ENCODE assay signal across 23 cellular contexts in genomic region chr19:39563408-39563807, GRCh38. TPM values are rescaled to one million over a fixed set of nuclear protein-coding genes. Genes with fewer than 3 reads are reported as not detected.
DNase-seq lines count a peak whose midpoint lies in the region; ATAC-seq, FAIRE-seq and TF ChIP-seq lines count a peak whose summit lies in the region.
"Had no signal": no experiment of that assay in that cellular context is flagged by ENCODE, and none has a peak within 500 bp of the region (broad histone marks: within the 10 kb centered on the region; RNA-seq: fewer than 3 reads in every experiment).

No MANE protein-coding gene starts in this region.

- in situ Hi-C loops in IMR-90 (cut with MboI; ENCODE audit: low sequenced_read_pairs): no loop called here

- H3K27me3 ChIP-seq in IMR-90 (ENCODE audit: control insufficient read depth, insufficient read depth, low read length) (peaks cover 1% of the 10 kb centered on the region), astrocyte (ENCODE audit: insufficient read depth, low read length) (no peaks in the 10 kb centered on the region), hepatocyte (peaks cover 21% of the 10 kb centered on the region), suprapubic skin (peaks cover 10% of the 10 kb centered on the region)
- H3K27me3 ChIP-seq: pancreas, Peyer's patch had no signal

- TF ChIP-seq CTCF in IMR-90 (conservative IDR thresholded peaks at IDR 0.05; ENCODE audit: low read depth, low read length) (no peak), astrocyte (IDR thresholded peaks at IDR 0.05; ENCODE audit: insufficient read depth, low read depth, low read length) (no peak), hepatocyte (IDR thresholded peaks at IDR 0.05; ENCODE audit: poor library complexity) (no peak), suprapubic skin (IDR thresholded peaks at IDR 0.05) (no peak)

- H3K14ac ChIP-seq in IMR-90 (replicated peaks; ENCODE audit: low read depth, low read length): no peak overlapping the region

- H3K4me2 ChIP-seq in IMR-90 (ENCODE audit: low read depth, low read length): no peak overlapping the region
- peak overlapping the region; percentile 17 for H3K4me2 ChIP-seq in astrocyte (ENCODE audit: low read length)
- H3K4me2 ChIP-seq in hepatocyte: no peak overlapping the region

- BruUV-seq in IMR-90 (replicated peaks; lab: Mats Ljungman, UMichigan): no TSS peak

- no peak overlapping the region for H3K18ac ChIP-seq in IMR-90 (ENCODE audit: low read depth, low read length)

- H4K8ac ChIP-seq in IMR-90 (ENCODE audit: low read depth in 2 of 2, low read length in 2 of 2): no peak overlapping the region

- no peak overlapping the region for H3K23ac ChIP-seq in IMR-90 (ENCODE audit: low read depth, low read length)

- dilution Hi-C loops in IMR-90 (cut with HindIII; ENCODE audit: low sequenced_read_pairs, unreplicated experiment): no loop called here

- H3K9me3 Mint-ChIP-seq in astrocyte (ENCODE audit: unreplicated experiment): no peaks in the 10 kb centered on the region
- H3K9me3 Mint-ChIP-seq: activated B cell treated with CpG ODN at 0.5 μM for 24 hours, brain, T-cell had no signal

- H2AFZ ChIP-seq in IMR-90 (replicated peaks; ENCODE audit: low read length, poor library complexity): no peak overlapping the region
- H2AFZ ChIP-seq in astrocyte (ENCODE audit: low read depth, low read length): no peak overlapping the region
- H2AFZ ChIP-seq in hepatocyte: no peak overlapping the region

- intact Hi-C loops in IMR-90 (cut with micrococcal nuclease): no loop called here

- H2BK20ac ChIP-seq in IMR-90 (ENCODE audit: low read depth, low read length): no peak overlapping the region

- TF ChIP-seq POLR2A in IMR-90 (IDR thresholded peaks at IDR 0.05; ENCODE audit: low read depth, low read length) (no peak), suprapubic skin (IDR thresholded peaks at IDR 0.05) (no peak)

- H3K9me3 ChIP-seq in IMR-90 (ENCODE audit: control insufficient read depth, insufficient read depth, low read length) (no peaks in the 10 kb centered on the region), astrocyte (ENCODE audit: insufficient read depth, low read depth, low read length) (no peaks in the 10 kb centered on the region), hepatocyte (ENCODE audit: low read depth) (no peaks in the 10 kb centered on the region), suprapubic skin (no peaks in the 10 kb centered on the region)
- H3K9me3 ChIP-seq: gastrocnemius medialis, pancreas, Peyer's patch, spleen, stomach had no signal

- H4K20me1 ChIP-seq in IMR-90 (ENCODE audit: insufficient read depth, low read length) (no peaks in the 10 kb centered on the region), astrocyte (ENCODE audit: insufficient read depth, low read length) (no peaks in the 10 kb centered on the region), hepatocyte (ENCODE audit: insufficient read depth, poor library complexity, severe bottlenecking) (no peaks in the 10 kb centered on the region)

- no peak for TF ChIP-seq RAD21 in IMR-90 (IDR thresholded peaks at IDR 0.05; ENCODE audit: low read length)

- 40% methylated on average over 2 of the region's 2 CpGs; no CpG with 5 or more reads in 1 of the 2 experiments for WGBS in IMR-90 (ENCODE audit: extremely low coverage in 2 of 2, insufficient read length in 1 of 2), 2 experiments
- 78% methylated on average over 2 of the region's 2 CpGs for WGBS in hepatocyte (ENCODE audit: low lambda C conversion rate, missing lambda C conversion rate)
- WGBS in suprapubic skin: 61% methylated on average over 2 of the region's 2 CpGs

- H3K56ac ChIP-seq in IMR-90 (ENCODE audit: extremely low read depth, insufficient read depth, low read length): no peak overlapping the region

- H3K4me1 ChIP-seq in IMR-90 (ENCODE audit: control insufficient read depth, insufficient read depth, low read length) (no peaks in the 10 kb centered on the region), astrocyte (ENCODE audit: insufficient read depth, low read length) (peaks cover 5% of the 10 kb centered on the region), hepatocyte (ENCODE audit: insufficient read depth) (no peaks in the 10 kb centered on the region), suprapubic skin (no peaks in the 10 kb centered on the region)
- H3K4me1 ChIP-seq: gastrocnemius medialis, pancreas, Peyer's patch had no signal

- no peak overlapping the region for H3K27ac Mint-ChIP-seq in astrocyte (ENCODE audit: unreplicated experiment)
- H3K27ac Mint-ChIP-seq: activated B cell treated with CpG ODN at 0.5 μM for 24 hours; activated CD8-positive, alpha-beta memory T cell treated with anti-CD3 and anti-CD28 coated beads, Interleukin-2, amount 10 ng/mL, durations not matched to agents 7 days and 5 days; brain; T-cell had no signal

- POLR2A ChIA-PET in IMR-90 (lab: Charles Lee; ENCODE audit: unreplicated experiment): no interaction called here

- H3K27ac ChIP-seq in IMR-90 (ENCODE audit: insufficient read depth, low read length) (no peak overlapping the region), astrocyte (ENCODE audit: low read depth, low read length) (no peak overlapping the region), hepatocyte (no peak overlapping the region), suprapubic skin (no peak overlapping the region)
- H3K27ac ChIP-seq: gastrocnemius medialis, pancreas, Peyer's patch, spleen, stomach had no signal

- no peak for ATAC-seq in IMR-90 (ENCODE audit: low read depth)
- ATAC-seq: activated CD8-positive, alpha-beta memory T cell treated with anti-CD3 and anti-CD28 coated beads, Interleukin-2, amount 10 ng/mL, durations not matched to agents 7 days and 5 days; GM12878; pancreas; T-cell had no signal

- H3K9me2 ChIP-seq in hepatocyte (replicated peaks; ENCODE audit: insufficient read depth): no peaks in the 10 kb centered on the region

- H3K36me3 Mint-ChIP-seq in astrocyte (ENCODE audit: low read depth, unreplicated experiment): no peaks in the 10 kb centered on the region
- H3K36me3 Mint-ChIP-seq: activated CD8-positive, alpha-beta memory T cell treated with anti-CD3 and anti-CD28 coated beads, Interleukin-2, amount 10 ng/mL, durations not matched to agents 7 days and 5 days; brain; T-cell had no signal

- no peak for TF ChIP-seq EP300 in suprapubic skin (IDR thresholded peaks at IDR 0.05)

- FAIRE-seq in astrocyte (lab: Jason Lieb, UNC): no peak
- FAIRE-seq: GM12878, keratinocyte, pancreas had no signal

- peaks cover 13% of the 10 kb centered on the region for H3K27me3 Mint-ChIP-seq in astrocyte (ENCODE audit: low read depth, unreplicated experiment)

- no peaks in the 10 kb centered on the region for H3K79me2 ChIP-seq in astrocyte (ENCODE audit: insufficient read depth, low read length)
- H3K79me2 ChIP-seq in hepatocyte: no peaks in the 10 kb centered on the region

- CTCF ChIA-PET in IMR-90 (lab: Yijun Ruan, JAX): no interaction called here

- H3K4ac ChIP-seq in IMR-90 (ENCODE audit: low read depth, low read length): no peak overlapping the region

- peaks cover 3% of the 10 kb centered on the region for H3K4me1 Mint-ChIP-seq in astrocyte (ENCODE audit: low read depth, unreplicated experiment)
- H3K4me1 Mint-ChIP-seq: brain had no signal

- no peak overlapping the region for H2BK5ac ChIP-seq in IMR-90 (ENCODE audit: low read depth, low read length, poor library complexity, severe bottlenecking)

- no peak overlapping the region for H3K4me3 Mint-ChIP-seq in astrocyte (ENCODE audit: unreplicated experiment)
- H3K4me3 Mint-ChIP-seq: activated B cell treated with CpG ODN at 0.5 μM for 24 hours; activated CD8-positive, alpha-beta memory T cell treated with anti-CD3 and anti-CD28 coated beads, Interleukin-2, amount 10 ng/mL, durations not matched to agents 7 days and 5 days; brain; T-cell had no signal

- H4K91ac ChIP-seq in IMR-90 (ENCODE audit: insufficient read depth, low read depth, low read length): no peak overlapping the region

- H3K9ac ChIP-seq in IMR-90 (ENCODE audit: low read depth, low read length) (no peak overlapping the region), astrocyte (ENCODE audit: low read length) (no peak overlapping the region)

- H3K36me3 ChIP-seq in IMR-90 (ENCODE audit: control insufficient read depth, insufficient read depth, low read length) (no peaks in the 10 kb centered on the region), astrocyte (ENCODE audit: insufficient read depth, low read length) (no peaks in the 10 kb centered on the region), hepatocyte (replicated peaks; ENCODE audit: insufficient read depth, low read depth) (no peaks in the 10 kb centered on the region), suprapubic skin (no peaks in the 10 kb centered on the region)
- H3K36me3 ChIP-seq: gastrocnemius medialis, pancreas, Peyer's patch, spleen, stomach had no signal

- no peak overlapping the region for H3K4me3 ChIP-seq in IMR-90 (ENCODE audit: insufficient read depth, low read depth, low read length)
- H3K4me3 ChIP-seq in astrocyte (ENCODE audit: insufficient read depth, low read depth, low read length): no peak overlapping the region
- no peak overlapping the region for H3K4me3 ChIP-seq in hepatocyte
- no peak overlapping the region for H3K4me3 ChIP-seq in suprapubic skin
- H3K4me3 ChIP-seq: gastrocnemius medialis, GM12878, pancreas, Peyer's patch, spleen, stomach had no signal

- no peaks in the 10 kb centered on the region for H3K9me1 ChIP-seq in IMR-90 (ENCODE audit: insufficient read depth, low read length)

- no peak overlapping the region for H2BK120ac ChIP-seq in IMR-90 (ENCODE audit: low read depth, low read length)

- H2BK15ac ChIP-seq in IMR-90 (ENCODE audit: low read depth, low read length): no peak overlapping the region

- H2AK9ac ChIP-seq in IMR-90 (replicated peaks; ENCODE audit: low read depth, low read length, poor library complexity): no peak overlapping the region

- no peaks in the 10 kb centered on the region for H3K79me1 ChIP-seq in IMR-90 (ENCODE audit: low read depth in 1 of 2, low read length in 2 of 2)

- no peak overlapping the region for H4K5ac ChIP-seq in IMR-90 (ENCODE audit: low read depth, low read length)

- DNase-seq in DMS53 (lab: John Stamatoyannopoulos, UW) (peak; percentile 94), IMR-90 (peak; percentile 18), astrocyte (ENCODE audit: low read depth) (peak; percentile 55), iris pigment epithelial cell (ENCODE audit: low read depth) (peak; percentile 50), hepatocyte (ENCODE audit: low spot score) (no peak), NCI-H446 (lab: John Stamatoyannopoulos, UW) (no peak), C1 segment of cervical spinal cord (lab: John Stamatoyannopoulos, UW) (no peak), suprapubic skin (ENCODE audit: low spot score in 2 of 2) (no peak)
- DNase-seq: activated B cell treated with CpG ODN at 0.5 μM for 24 hours; activated CD8-positive, alpha-beta memory T cell treated with anti-CD3 and anti-CD28 coated beads, Interleukin-2, amount 10 ng/mL, durations not matched to agents 7 days and 5 days; activated naive CD4-positive, alpha-beta T cell; gastrocnemius medialis; NCI-H1092 treated with DMSO at 0.1 percent for 48 hours; pancreas; Peyer's patch; spleen; stomach; T-cell had no signal

- H2AK5ac ChIP-seq in IMR-90 (ENCODE audit: low read depth, low read length): no peak overlapping the region

RNA-seq across cellular contexts. Expression of gene EID2, which starts 23.4 kb away (rescaled TPM):
- total RNA-seq in IMR-90 (2012; rRNA removed): 5.7 and 6.9 TPM in 2 replicates
- 9.8 and 10.4 TPM in 2 replicates for polyA plus RNA-seq in IMR-90 (2012; rRNA removed)
- 2.1 and 7.4 TPM in 2 replicates for polyA plus RNA-seq in IMR-90 (2012; cell fraction: cytosol; rRNA removed)
- 4.5 and 4.9 TPM in 2 replicates for polyA plus RNA-seq in IMR-90 (2012; cell fraction: nucleus; rRNA removed; ENCODE audit: low replicate concordance)
- total RNA-seq in astrocyte: 15.7 and 17.2 TPM in 2 replicates
- total RNA-seq in hepatocyte: 13.6 and 18.6 TPM in 2 replicates
- polyA plus RNA-seq in hepatocyte: 29.3 and 34.8 TPM in 2 replicates
- 10 to 100 TPM in 2 of 4 donors, 1 to 10 TPM in 2; 7.5 to 14.5 (median 12.1) TPM for total RNA-seq in suprapubic skin

RNA-seq across cellular contexts. Expression of gene EID2B, which starts 30.8 kb away (rescaled TPM):
- total RNA-seq in IMR-90 (2012; rRNA removed): 2.7 and 4.2 TPM in 2 replicates
- 2.3 and 2.5 TPM in 2 replicates for polyA plus RNA-seq in IMR-90 (2012; rRNA removed)
- 1.8 and 1.9 TPM in 2 replicates for polyA plus RNA-seq in IMR-90 (2012; cell fraction: cytosol; rRNA removed)
- polyA plus RNA-seq in IMR-90 (2012; cell fraction: nucleus; rRNA removed; ENCODE audit: low replicate concordance): 1.3 and 2.1 TPM in 2 replicates
- total RNA-seq in astrocyte: 2.1 and 2.6 TPM in 2 replicates
- 3.4 and 3.7 TPM in 2 replicates for total RNA-seq in hepatocyte
- polyA plus RNA-seq in hepatocyte: 1.0 and 2.2 TPM in 2 replicates
- 1 to 10 TPM in 2 of 4 donors, under 1 TPM in 2; 0.80 to 2.4 (median 1.2) TPM for total RNA-seq in suprapubic skin

RNA-seq across cellular contexts. Expression of gene LGALS13, which starts 38.9 kb away (rescaled TPM):
- total RNA-seq in IMR-90 (2012; rRNA removed): not detected in 2 replicates
- polyA plus RNA-seq in IMR-90 (2012; rRNA removed): not detected in 2 replicates
- polyA plus RNA-seq in IMR-90 (2012; cell fraction: cytosol; rRNA removed): not detected in 2 replicates
- not detected in 2 replicates for polyA plus RNA-seq in IMR-90 (2012; cell fraction: nucleus; rRNA removed; ENCODE audit: low replicate concordance)
- total RNA-seq in astrocyte: not detected in 2 replicates
- total RNA-seq in hepatocyte: not detected in 2 replicates
- polyA plus RNA-seq in hepatocyte: not detected in 2 replicates
- total RNA-seq in suprapubic skin: not detected
- total RNA-seq: activated B cell treated with CpG ODN at 0.5 μM for 24 hours; activated CD8-positive, alpha-beta memory T cell treated with anti-CD3 and anti-CD28 coated beads, Interleukin-2, amount 10 ng/mL, durations not matched to agents 7 days and 5 days; gastrocnemius medialis; GM12878; mucosa of gallbladder; NCI-H460; pancreas; Peyer's patch; spleen; stomach; T-cell had no signal
- polyA plus RNA-seq: GM12878, keratinocyte, pancreas, spleen, stomach had no signal

RNA-seq across cellular contexts. Expression of gene SELENOV, which starts 48.5 kb away (rescaled TPM):
- total RNA-seq in IMR-90 (2012; rRNA removed) (not detected in 2 replicates), astrocyte (not detected in 2 replicates), hepatocyte (0.50 and 2.0 TPM in 2 replicates), suprapubic skin (not detected)
- polyA plus RNA-seq in IMR-90 (2012; rRNA removed) (not detected in 2 replicates), hepatocyte (0.98 and 2.2 TPM in 2 replicates)
- polyA plus RNA-seq in IMR-90 (2012; cell fraction: cytosol; rRNA removed): not detected in 2 replicates
- polyA plus RNA-seq in IMR-90 (2012; cell fraction: nucleus; rRNA removed; ENCODE audit: low replicate concordance): not detected in 2 replicates
- total RNA-seq: activated B cell treated with CpG ODN at 0.5 μM for 24 hours; activated CD8-positive, alpha-beta memory T cell treated with anti-CD3 and anti-CD28 coated beads, Interleukin-2, amount 10 ng/mL, durations not matched to agents 7 days and 5 days; gastrocnemius medialis; GM12878; mucosa of gallbladder; NCI-H460; pancreas; Peyer's patch; spleen; stomach; T-cell had no signal
- polyA plus RNA-seq: GM12878, keratinocyte, pancreas, spleen, stomach had no signal

Comparison
In these comparisons a context has a peak if more than half of its experiments do, and no peak if none do; other contexts are left out.
1. DNase-seq: peak in DMS53 (single experiment), IMR-90 (single experiment), astrocyte (single experiment) and iris pigment epithelial cell (single experiment); none in hepatocyte (single experiment), NCI-H446 (0 of 2), C1 segment of cervical spinal cord (0 of 14) and suprapubic skin (0 of 2).